8 cellular contexts compared by ENCODE assay signal in genomic region chr7:101244385-101245146, GRCh38. TPM values are rescaled to one million over a fixed set of nuclear protein-coding genes. Genes with fewer than 3 reads are reported as not detected.
DNase-seq lines count a peak whose midpoint lies in the region; ATAC-seq and TF ChIP-seq lines count a peak whose summit lies in the region.

TSS of gene FIS1 (minus strand) at chr7:101245081. CDS start at chr7:101245004, 77 bp downstream.

- peaks cover 9% of the 10 kb centered on the region for H3K36me3 Mint-ChIP-seq in activated T-cell treated with anti-CD3 and anti-CD28 coated beads, Interleukin-2, amount 50 U/mL, for 4 hours (ENCODE audit: insufficient read depth)

- in situ Hi-C loops in KBM-7 (cut with MboI; ENCODE audit: low pct_unique_long_range_greater_than_20kb, low sequenced_read_pairs) = no loop called here

- peak within 1 kb of the TSS; percentile 98 for H3K4me3 Mint-ChIP-seq in activated T-cell treated with anti-CD3 and anti-CD28 coated beads, Interleukin-2, amount 50 U/mL, for 4 hours

- peak; percentile 85 for ATAC-seq in GM21717 (IDR thresholded peaks at IDR 0.05; ENCODE audit: unreplicated experiment)
- ATAC-seq in activated T-cell treated with anti-CD3 and anti-CD28 coated beads, Interleukin-2, amount 50 U/mL, for 4 hours = peak; percentile 97 to 98
- ATAC-seq in esophagus mucosa = peak; percentile 94

- DNase-seq in DMS79 (lab: John Stamatoyannopoulos, UW) (peak; percentile 73), KBM-7 (peak; percentile 94), myocyte (ENCODE audit: low read depth) (peak; percentile 95)
- peak; percentile 89 for DNase-seq in activated T-cell treated with anti-CD3 and anti-CD28 coated beads, Interleukin-2, amount 50 U/mL, for 4 hours
- peak; percentile 89 to 92 for DNase-seq in stimulated activated CD8-positive, alpha-beta memory T cell treated with anti-CD3 and anti-CD28 coated beads, Interleukin-7, amount 100 ng/mL, for 48 hours (ENCODE audit: extremely low read depth in 1 of 2, low read depth in 1 of 2)

- H3K27me3 Mint-ChIP-seq in activated T-cell treated with anti-CD3 and anti-CD28 coated beads, Interleukin-2, amount 50 U/mL, for 4 hours (ENCODE audit: low read depth) = no peaks in the 10 kb centered on the region

- H3K9me3 Mint-ChIP-seq in activated T-cell treated with anti-CD3 and anti-CD28 coated beads, Interleukin-2, amount 50 U/mL, for 4 hours = no peaks in the 10 kb centered on the region

- H3K4me1 Mint-ChIP-seq in activated T-cell treated with anti-CD3 and anti-CD28 coated beads, Interleukin-2, amount 50 U/mL, for 4 hours (ENCODE audit: low read depth) = peaks cover 25% of the 10 kb centered on the region

TF ChIP-seq in PFSK-1, 5 proteins besides CTCF, POLR2A, EP300 and RAD21:
- TF ChIP-seq TAF1 (IDR thresholded peaks at IDR 0.05; ENCODE audit: borderline replicate concordance, insufficient read depth, low read length) (peak; percentile 55; the same call in 1 of the 2 replicates), REST (IDR thresholded peaks at IDR 0.05; ENCODE audit: insufficient read depth in 1 of 2, low read depth in 2 of 2, low read length in 2 of 2) (no peak), SIN3A (IDR thresholded peaks at IDR 0.05; ENCODE audit: borderline replicate concordance, insufficient read depth, low read length) (peak; percentile 87; the same call in 1 of the 2 replicates), FOXP2 (optimal IDR thresholded peaks at IDR 0.05; ENCODE audit: borderline replicate concordance, extremely low read depth, extremely low read length, insufficient read depth) (no peak), POLR2AphosphoS5 (IDR thresholded peaks at IDR 0.05; ENCODE audit: low read depth, low read length) (peak; percentile 82)

RNA-seq across cellular contexts. Expression of gene FIS1, which starts in this region (rescaled TPM):
- polyA plus RNA-seq in PFSK-1 (2012; ENCODE audit: insufficient read length, low read depth) = 150 TPM
- total RNA-seq in activated T-cell treated with anti-CD3 and anti-CD28 coated beads, Interleukin-2, amount 50 U/mL, for 4 hours = 100 to 1,000 TPM; 126 to 148 (median 136) TPM
- total RNA-seq in esophagus mucosa = 143 TPM
- 314 and 333 TPM in 2 replicates for total RNA-seq in myocyte
- polyA plus RNA-seq in myocyte (2012) = 515 TPM

Comparison
In these comparisons a context has a peak if more than half of its experiments do, and no peak if none do; other contexts are left out.
1. Peak in every context shown above with its lines: DNase-seq and ATAC-seq.